Comparison of ENCODE assay signal across 8 cellular contexts in the genomic region with DNA sequence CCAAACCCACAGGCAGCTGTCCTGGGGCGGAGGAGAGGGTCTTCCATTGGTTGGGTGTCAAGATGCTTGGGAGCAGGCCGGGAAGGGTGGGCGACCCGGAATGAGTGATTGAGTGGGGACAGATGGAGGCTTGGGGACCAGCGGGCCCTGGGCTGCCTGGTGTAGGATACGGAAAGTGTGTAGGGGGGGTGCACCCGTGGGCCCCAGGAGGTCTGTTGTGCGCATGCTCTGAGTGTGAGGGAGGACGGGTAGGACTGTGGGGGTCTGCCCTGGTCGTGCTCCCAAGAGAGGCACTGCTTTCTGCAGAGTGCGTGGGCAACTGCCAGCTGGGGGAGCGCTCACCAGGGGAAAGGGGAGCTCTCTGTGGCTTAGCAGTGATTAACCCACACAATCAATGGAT.
DNase-seq lines count a peak whose midpoint lies in the region; ATAC-seq and TF ChIP-seq lines count a peak whose summit lies in the region.
"Not testable (repeated sequence)": the region's sequence is repeated elsewhere in the genome, so short reads cannot be mapped to it uniquely, and the experiment has no call there.

No MANE protein-coding gene starts in this region.

- 91% methylated on average over 11 of the region's 12 CpGs; no CpG with 5 or more reads in 1 of the 2 experiments for WGBS in endodermal cell (ENCODE audit: insufficient coverage in 1 of 2, insufficient read length in 1 of 2), 2 experiments
- 76 to 83% methylated on average over 12 of the region's 12 CpGs for WGBS in sigmoid colon, 2 donors

- H3K27ac ChIP-seq in endodermal cell (ENCODE audit: low read depth, low read length), result not testable (repeated sequence)
- H3K27ac ChIP-seq in osteoblast (ENCODE audit: low read depth, low read length) (peak overlapping the region; percentile 17), sigmoid colon (peak overlapping the region in 3 of 4 donors; percentile 33 to 69 (median 69)), uterus (peak overlapping the region; percentile 62 to 75)

- H3K27ac Mint-ChIP-seq in endodermal cell, result peak overlapping the region; percentile 82

- H3K36me3 Mint-ChIP-seq in endodermal cell (ENCODE audit: low read depth), result not testable (repeated sequence)

- not testable (repeated sequence) for H3K36me3 ChIP-seq in adipocyte (ENCODE audit: control insufficient read depth, insufficient read depth, low read length, severe bottlenecking); endodermal cell (ENCODE audit: control insufficient read depth, insufficient read depth, low read length); osteoblast (ENCODE audit: insufficient read depth, low read length); sigmoid colon; uterus

- not testable (repeated sequence) for TF ChIP-seq EP300 in sigmoid colon (IDR thresholded peaks at IDR 0.05)

- TF ChIP-seq POLR2A in sigmoid colon (IDR thresholded peaks at IDR 0.05); uterus (IDR thresholded peaks at IDR 0.05): not testable (repeated sequence)

- peak overlapping the region; percentile 27 for H3K4me3 ChIP-seq in adipocyte (ENCODE audit: low read length)
- not testable (repeated sequence) for H3K4me3 ChIP-seq in endodermal cell (ENCODE audit: low read length); osteoblast (ENCODE audit: insufficient read depth, low read length); sigmoid colon
- peak overlapping the region; percentile 13 to 17 for H3K4me3 ChIP-seq in uterus

- not testable (repeated sequence) for H3K27me3 ChIP-seq in adipocyte (replicated peaks; ENCODE audit: control insufficient read depth, insufficient read depth, low read length); endodermal cell (ENCODE audit: control insufficient read depth, insufficient read depth, low read length, poor library complexity, severe bottlenecking); osteoblast (ENCODE audit: insufficient read depth, low read length); sigmoid colon; uterus

- not testable (repeated sequence) for H4K20me1 ChIP-seq in osteoblast (ENCODE audit: insufficient read depth, low read length)

- H3K4me1 ChIP-seq in adipocyte (ENCODE audit: control insufficient read depth, insufficient read depth, low read length), result peaks cover 26% of the 10 kb centered on the region
- not testable (repeated sequence) for H3K4me1 ChIP-seq in endodermal cell (ENCODE audit: control insufficient read depth, insufficient read depth, low read length)
- peaks cover 19% of the 10 kb centered on the region for H3K4me1 ChIP-seq in osteoblast (ENCODE audit: insufficient read depth, low read length)
- H3K4me1 ChIP-seq in sigmoid colon, result peaks cover 0 to 35% (median 31%) of the 10 kb centered on the region in 4 donors
- H3K4me1 ChIP-seq in uterus, result peaks cover 0 to 18% of the 10 kb centered on the region in 2 donors

- intact Hi-C loops in left ventricle myocardium superior (cut with micrococcal nuclease); sigmoid colon (cut with DNase I); uterus (cut with DNase I; ENCODE audit: low total_unique reads): not testable (repeated sequence)

- H3K4me3 Mint-ChIP-seq in endodermal cell, result not testable (repeated sequence)

- H3K9me3 ChIP-seq in adipocyte (ENCODE audit: control insufficient read depth, low read length); endodermal cell (ENCODE audit: control insufficient read depth, low read length); osteoblast (ENCODE audit: low read depth, low read length); sigmoid colon; uterus: not testable (repeated sequence)

- peak overlapping the region; percentile 56 for H3K9ac ChIP-seq in adipocyte (ENCODE audit: low read length)
- H3K9ac ChIP-seq in endodermal cell (ENCODE audit: extremely low read depth, low read length, poor library complexity, severe bottlenecking), result not testable (repeated sequence)

- H3K27me3 Mint-ChIP-seq in endodermal cell (ENCODE audit: insufficient read depth), result not testable (repeated sequence)

- DNase-seq in GM03348 (ENCODE audit: low spot score) (peak; percentile 33), NCI-H524 treated with DMSO at 0.1 percent for 48 hours (lab: John Stamatoyannopoulos, UW) (peak; percentile 32), sigmoid colon (peak; percentile 54), uterus (peak in 1 of 2 donors; percentile 43)
- DNase-seq in adipocyte (ENCODE audit: low read depth); endodermal cell; left ventricle myocardium superior; osteoblast (ENCODE audit: insufficient read length, low spot score, missing footprints): not testable (repeated sequence)

- not testable (repeated sequence) for H3K79me2 ChIP-seq in osteoblast (ENCODE audit: insufficient read depth, low read length)

- H3K4me1 Mint-ChIP-seq in endodermal cell, result peaks cover 35% of the 10 kb centered on the region

- peak overlapping the region; percentile 52 for H3K4me2 ChIP-seq in osteoblast (ENCODE audit: insufficient read depth, low read length)

- TF ChIP-seq CTCF in endodermal cell (conservative IDR thresholded peaks at IDR 0.05); osteoblast (IDR thresholded peaks at IDR 0.05; ENCODE audit: extremely low read depth, low read depth, low read length); sigmoid colon (IDR thresholded peaks at IDR 0.05); uterus (IDR thresholded peaks at IDR 0.05): not testable (repeated sequence)

- ATAC-seq in left ventricle myocardium superior, result peak; percentile 3

- H3K9me3 Mint-ChIP-seq in endodermal cell, result not testable (repeated sequence)

- H2AFZ ChIP-seq in osteoblast (ENCODE audit: low read length), result not testable (repeated sequence)
